ENCODE assay signal across 12 cellular contexts in the genomic region with DNA sequence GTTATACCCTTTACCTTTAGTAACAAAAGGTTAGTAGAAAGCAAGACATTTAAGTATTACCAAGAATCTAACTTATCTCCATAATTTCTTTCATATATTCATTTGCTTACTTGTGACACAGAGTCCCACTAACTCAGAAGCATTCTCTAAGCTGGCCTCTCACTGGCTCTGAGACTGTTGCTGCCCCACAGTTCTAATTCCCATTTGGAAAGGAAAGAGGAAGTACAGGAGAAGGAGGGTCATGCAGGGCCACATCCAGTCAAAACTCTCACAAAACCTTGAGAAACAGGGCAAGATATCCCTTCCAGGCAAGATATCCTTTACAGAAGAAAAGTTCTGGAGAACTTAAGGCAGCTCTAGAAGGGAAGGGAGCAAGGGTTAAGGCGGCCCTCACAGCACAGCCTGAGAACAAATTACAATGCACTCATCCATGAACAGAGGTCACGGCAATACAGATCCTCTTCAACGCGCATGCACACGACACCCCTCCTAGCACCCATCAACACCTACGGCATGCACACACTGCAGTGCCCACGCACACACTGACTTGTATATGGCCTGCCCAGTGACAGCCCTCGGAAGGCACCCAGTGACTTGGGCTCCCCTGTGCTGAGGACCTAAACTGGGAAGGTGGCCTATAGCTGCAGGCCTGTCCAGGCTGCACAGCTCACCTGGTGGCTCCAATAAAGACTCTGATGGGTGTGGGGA. TPM values are rescaled to one million over a fixed set of nuclear protein-coding genes. Genes with fewer than 3 reads are reported as not detected.
DNase-seq lines count a peak whose midpoint lies in the region; ATAC-seq and TF ChIP-seq lines count a peak whose summit lies in the region.
"Had no signal": no experiment of that assay in that cellular context is flagged by ENCODE, and none has a peak within 500 bp of the region (broad histone marks: within the 10 kb centered on the region; RNA-seq: fewer than 3 reads in every experiment).

No MANE protein-coding gene starts in this region.

- H3K27ac ChIP-seq in left lung (no peak overlapping the region), RWPE1 (no peak overlapping the region)
- no peak overlapping the region for H3K27ac ChIP-seq in CD4-positive, alpha-beta memory T cell (ENCODE audit: low read depth, low read length)

- no peaks in the 10 kb centered on the region for H3K27me3 Mint-ChIP-seq in CD4-positive, alpha-beta memory T cell

- H3K27ac Mint-ChIP-seq in CD4-positive, alpha-beta memory T cell = peak overlapping the region in 1 of 7 donors; percentile 42
- H3K27ac Mint-ChIP-seq: natural killer cell; T-helper 1 cell treated with Interleukin-12 subunit alpha and Interleukin-12 subunit beta and Interleukin-4 antibody, amounts not matched to agents 30 μg/mL and 1 μg/mL, for 36 hours had no signal

- H3K4me1 Mint-ChIP-seq in CD4-positive, alpha-beta memory T cell = peaks cover 5 to 12% (median 8%) of the 10 kb centered on the region in 4 donors

- in situ Hi-C loops in G401 (cut with HindIII; ENCODE audit: low sequenced_read_pairs) = no loop called here

- peaks cover 0 to 2% (median 0%) of the 10 kb centered on the region in 8 donors for H3K9me3 Mint-ChIP-seq in CD4-positive, alpha-beta memory T cell
- H3K9me3 Mint-ChIP-seq: natural killer cell had no signal

- intact Hi-C loops in left lung (cut with DNase I) = no loop called here
- intact Hi-C loops in CD4-positive, alpha-beta memory T cell (cut with micrococcal nuclease) = no loop called here

- no peaks in the 10 kb centered on the region for H3K27me3 ChIP-seq in left lung
- no peaks in the 10 kb centered on the region for H3K27me3 ChIP-seq in CD4-positive, alpha-beta memory T cell (ENCODE audit: insufficient read depth, low read length)

- H3K4me3 Mint-ChIP-seq in CD4-positive, alpha-beta memory T cell = no peak overlapping the region
- H3K4me3 Mint-ChIP-seq: natural killer cell; T-helper 1 cell treated with Interleukin-12 subunit alpha and Interleukin-12 subunit beta and Interleukin-4 antibody, amounts not matched to agents 30 μg/mL and 1 μg/mL, for 36 hours had no signal

- no peak for TF ChIP-seq CTCF in left lung (IDR thresholded peaks at IDR 0.05)
- no peak for TF ChIP-seq CTCF in RWPE1 (conservative IDR thresholded peaks at IDR 0.05; ENCODE audit: low read depth)

- no peak overlapping the region for H3K4me3 ChIP-seq in left lung
- H3K4me3 ChIP-seq in CD4-positive, alpha-beta memory T cell (ENCODE audit: low read length in 2 of 2) = no peak overlapping the region

- POLR2A ChIA-PET in RWPE1 (lab: Yijun Ruan, JAX; ENCODE audit: low non-redundant PET) = no interaction called here
- POLR2A ChIA-PET in CD4-positive, alpha-beta memory T cell (lab: Charles Lee; ENCODE audit: partially characterized antibody) = no interaction called here

- peak; percentile 69 for ATAC-seq in GM18861 (IDR thresholded peaks at IDR 0.05; ENCODE audit: unreplicated experiment)
- peak; percentile 64 for ATAC-seq in GM21529 (IDR thresholded peaks at IDR 0.05; ENCODE audit: unreplicated experiment)
- ATAC-seq in HG03439 (IDR thresholded peaks at IDR 0.05; ENCODE audit: unreplicated experiment) = peak; percentile 76
- ATAC-seq in left lung = peak; percentile 36

- peaks cover 33 to 55% of the 10 kb centered on the region in 2 donors for H3K36me3 Mint-ChIP-seq in CD4-positive, alpha-beta memory T cell

- no peak for DNase-seq in left lung
- DNase-seq in NOMO-1 (lab: John Stamatoyannopoulos, UW; ENCODE audit: unreplicated experiment in 2 of 2) = no peak
- no peak for DNase-seq in RWPE1 (ENCODE audit: low spot score)
- DNase-seq in CD4-positive, alpha-beta memory T cell = no peak
- DNase-seq in G401 (ENCODE audit: low spot score) = no peak
- DNase-seq: cerebellar nuclear complex, DND-41, natural killer cell had no signal

- H3K36me3 ChIP-seq in left lung = peaks cover 0 to 35% of the 10 kb centered on the region in 2 donors
- H3K36me3 ChIP-seq in CD4-positive, alpha-beta memory T cell (ENCODE audit: insufficient read depth, low read length) = peaks cover 28% of the 10 kb centered on the region

- H3K9me3 ChIP-seq in left lung = no peaks in the 10 kb centered on the region
- no peaks in the 10 kb centered on the region for H3K9me3 ChIP-seq in CD4-positive, alpha-beta memory T cell (ENCODE audit: control insufficient read depth in 1 of 2, low read length in 2 of 2)

- CTCF ChIA-PET in RWPE1 (lab: Yijun Ruan, JAX) = interaction anchor here (0.6 kb wide), 1 partner anchor 409 kb away, joined by 3 read pairs; no protein-coding TSS in a partner anchor
- CTCF ChIA-PET in CD4-positive, alpha-beta memory T cell (lab: Charles Lee; ENCODE audit: partially characterized antibody) = no interaction called here

- H3K4me1 ChIP-seq in left lung = no peaks in the 10 kb centered on the region
- H3K4me1 ChIP-seq in CD4-positive, alpha-beta memory T cell (ENCODE audit: insufficient read depth, low read length) = peaks cover 5% of the 10 kb centered on the region

RNA-seq across cellular contexts. Expression of a gene that starts 13.0 kb away (rescaled TPM):
- 10 to 100 TPM; 78.3 to 89.2 TPM for total RNA-seq in left lung
- total RNA-seq in CD4-positive, alpha-beta memory T cell = under 1 TPM; 0.19 to 0.29 TPM
- polyA plus RNA-seq in CD4-positive, alpha-beta memory T cell = under 1 TPM in 1 of 2 donors, not detected in 1; 0.29 TPM
- total RNA-seq in G401 (2014; rRNA removed; shearing (Covaris generic)) = 1.3 and 4.2 TPM in 2 replicates

Comparison
In these comparisons a context has a peak if more than half of its experiments do, and no peak if none do; other contexts are left out.
1. RNA of a gene that starts 13.0 kb away (total RNA-seq): 78.3 to 89.2 TPM in left lung; 1.3 to 4.2 TPM in G401 and 0.19 to 0.29 TPM in CD4-positive, alpha-beta memory T cell; every median in the first group is over 10 times any median in the second.
2. Peak in every context shown above with its lines, with median percentiles within 50 percentile points of each other: ATAC-seq.